Comparison of ENCODE assay signal across 15 cellular contexts in genomic region chr1:116361648-116362047, GRCh38. TPM values are rescaled to one million over a fixed set of nuclear protein-coding genes. Genes with fewer than 3 reads are reported as not detected.
DNase-seq lines count a peak whose midpoint lies in the region; ATAC-seq, FAIRE-seq and TF ChIP-seq lines count a peak whose summit lies in the region.
"Had no signal": no experiment of that assay in that cellular context is flagged by ENCODE, and none has a peak within 500 bp of the region (broad histone marks: within the 10 kb centered on the region; RNA-seq: fewer than 3 reads in every experiment).

No MANE protein-coding gene starts in this region.

- peak overlapping the region; percentile 72 for H3K27ac Mint-ChIP-seq in astrocyte (ENCODE audit: unreplicated experiment)
- H3K27ac Mint-ChIP-seq: CD4-positive, CD25-positive, alpha-beta regulatory T cell; HFFc6 had no signal

- no peaks in the 10 kb centered on the region for H3K27me3 Mint-ChIP-seq in astrocyte (ENCODE audit: low read depth, unreplicated experiment)

- TF ChIP-seq CTCF in astrocyte (IDR thresholded peaks at IDR 0.05; ENCODE audit: insufficient read depth, low read depth, low read length): no peak
- no peak for TF ChIP-seq CTCF in HepG2 (CRISPR knock-in tag; IDR thresholded peaks at IDR 0.05)
- TF ChIP-seq CTCF in breast epithelium (IDR thresholded peaks at IDR 0.05): no peak
- TF ChIP-seq CTCF in MM.1S (IDR thresholded peaks at IDR 0.05; ENCODE audit: low read length): no peak

- H3K79me2 ChIP-seq in astrocyte (ENCODE audit: insufficient read depth, low read length) (no peaks in the 10 kb centered on the region), HepG2 (ENCODE audit: insufficient read depth, low read length) (no peaks in the 10 kb centered on the region), MM.1S (ENCODE audit: low read length) (no peaks in the 10 kb centered on the region)

- POLR2A ChIA-PET in HepG2 (lab: Yijun Ruan, JAX): no interaction called here

- no peak for DNase-seq in Right ventricle myocardium superior
- DNase-seq in left cardiac atrium: no peak
- no peak for DNase-seq in astrocyte (ENCODE audit: low read depth)
- no peak for DNase-seq in HepG2 (ENCODE audit: low spot score)
- DNase-seq in NCI-H2107 (lab: John Stamatoyannopoulos, UW): no peak
- DNase-seq in breast epithelium (ENCODE audit: low spot score in 2 of 2): no peak
- DNase-seq in MM.1S: no peak
- DNase-seq: 8988T; ACHN; CD4-positive, CD25-positive, alpha-beta regulatory T cell; DMS 273 treated with DMSO at 0.1 percent for 48 hours; HCEC 1CT; HFFc6 had no signal

- H4K20me1 ChIP-seq in astrocyte (ENCODE audit: insufficient read depth, low read length): no peaks in the 10 kb centered on the region
- no peaks in the 10 kb centered on the region for H4K20me1 ChIP-seq in HepG2 (ENCODE audit: insufficient read depth, low read length)
- H4K20me1 ChIP-seq in MM.1S (ENCODE audit: insufficient read depth, low read length): no peaks in the 10 kb centered on the region
- H4K20me1 ChIP-seq: BLaER1 treated with 17β-estradiol and CSF1 and Interleukin-3, amounts not matched to agents 10 nM and 100 nM had no signal

- ATAC-seq in Right ventricle myocardium superior (ENCODE audit: poor library complexity) (peak; percentile 44), left cardiac atrium (no peak), HepG2 (peak; percentile 63)

- in situ Hi-C loops in HepG2 (cut with HindIII; ENCODE audit: extremely low pct_ligation_motif_present, low pct_unique_long_range_greater_than_20kb): no loop called here

- H3K27me3 ChIP-seq in astrocyte (ENCODE audit: insufficient read depth, low read length) (peaks cover 2% of the 10 kb centered on the region), HepG2 (ENCODE audit: control insufficient read depth in 1 of 2, insufficient read depth in 2 of 2, low read length in 2 of 2) (peaks cover 0 to 13% of the 10 kb centered on the region in 2 experiments; a peak in 1 of 5 replicates), breast epithelium (no peaks in the 10 kb centered on the region), MM.1S (replicated peaks; ENCODE audit: insufficient read depth, low read length) (no peaks in the 10 kb centered on the region)
- H3K27me3 ChIP-seq: BLaER1 treated with 17β-estradiol and CSF1 and Interleukin-3, amounts not matched to agents 10 nM and 100 nM had no signal

- H3K27ac ChIP-seq in astrocyte (ENCODE audit: low read depth, low read length) (no peak overlapping the region), HepG2 (ENCODE audit: extremely low read length, insufficient read depth, low read length) (no peak overlapping the region), breast epithelium (no peak overlapping the region), MM.1S (ENCODE audit: low read length) (no peak overlapping the region)
- H3K27ac ChIP-seq: BLaER1 treated with 17β-estradiol and CSF1 and Interleukin-3, amounts not matched to agents 10 nM and 100 nM had no signal

- peaks cover 3% of the 10 kb centered on the region for H3K36me3 Mint-ChIP-seq in astrocyte (ENCODE audit: low read depth, unreplicated experiment)
- H3K36me3 Mint-ChIP-seq: CD4-positive, CD25-positive, alpha-beta regulatory T cell had no signal

- no peak overlapping the region for H3K4me2 ChIP-seq in astrocyte (ENCODE audit: low read length)
- H3K4me2 ChIP-seq in HepG2 (ENCODE audit: low read depth, low read length): peak overlapping the region; percentile 4; the same call in 1 of the 2 replicates
- H3K4me2 ChIP-seq in MM.1S (ENCODE audit: low read depth, low read length): no peak overlapping the region
- H3K4me2 ChIP-seq: BLaER1 treated with 17β-estradiol and CSF1 and Interleukin-3, amounts not matched to agents 10 nM and 100 nM had no signal

- H3K9ac ChIP-seq in astrocyte (ENCODE audit: low read length): no peak overlapping the region
- H3K9ac ChIP-seq in HepG2 (ENCODE audit: insufficient read depth, low read depth, low read length): no peak overlapping the region
- H3K9ac ChIP-seq in MM.1S (ENCODE audit: low read length): no peak overlapping the region
- H3K9ac ChIP-seq: BLaER1 treated with 17β-estradiol and CSF1 and Interleukin-3, amounts not matched to agents 10 nM and 100 nM had no signal

- H3K36me3 ChIP-seq in astrocyte (ENCODE audit: insufficient read depth, low read length): no peaks in the 10 kb centered on the region
- no peaks in the 10 kb centered on the region for H3K36me3 ChIP-seq in HepG2 (replicated peaks in 1 of 2; ENCODE audit: control insufficient read depth in 1 of 2, insufficient read depth in 2 of 2, low read length in 2 of 2)
- no peaks in the 10 kb centered on the region for H3K36me3 ChIP-seq in breast epithelium
- no peaks in the 10 kb centered on the region for H3K36me3 ChIP-seq in MM.1S (replicated peaks; ENCODE audit: insufficient read depth, low read length)
- H3K36me3 ChIP-seq: BLaER1 treated with 17β-estradiol and CSF1 and Interleukin-3, amounts not matched to agents 10 nM and 100 nM had no signal

- H3K4me1 Mint-ChIP-seq in astrocyte (ENCODE audit: low read depth, unreplicated experiment): peaks cover 25% of the 10 kb centered on the region

- H3K4me1 ChIP-seq in astrocyte (ENCODE audit: insufficient read depth, low read length) (peaks cover 12% of the 10 kb centered on the region), HepG2 (ENCODE audit: insufficient read depth, low read length) (peaks cover 43% of the 10 kb centered on the region), breast epithelium (no peaks in the 10 kb centered on the region), MM.1S (ENCODE audit: low read length) (no peaks in the 10 kb centered on the region)

- TF ChIP-seq RAD21 in HepG2 (CRISPR knock-in tag; IDR thresholded peaks at IDR 0.05): no peak

- intact Hi-C loops in Right ventricle myocardium superior (cut with DNase I): loop anchor here (5.0 to 10.0 kb wide), 2 partner anchors 126 to 207 kb away; no protein-coding TSS in a partner anchor
- intact Hi-C loops in left cardiac atrium (cut with DNase I): loop anchor here in 1 of 2 donors (5.0 to 10.0 kb wide), 2 partner anchors 126 to 207 kb away; no protein-coding TSS in a partner anchor
- intact Hi-C loops in HepG2 (cut with micrococcal nuclease; ENCODE audit: unreplicated experiment): no loop called here
- intact Hi-C loops in breast epithelium (cut with DNase I; ENCODE audit: low total_unique reads): loop anchor here (10.0 kb wide), 1 partner anchor 123 kb away; no protein-coding TSS in a partner anchor

- no peaks in the 10 kb centered on the region for H3K9me3 Mint-ChIP-seq in astrocyte (ENCODE audit: unreplicated experiment)
- H3K9me3 Mint-ChIP-seq: HFFc6 had no signal

- H3F3A ChIP-seq in MM.1S (ENCODE audit: insufficient read depth, low read length): no peaks in the 10 kb centered on the region

- no TSS peak for BruUV-seq in HepG2 (replicated peaks; lab: Mats Ljungman, UMichigan)

- 15% methylated on average over 3 of the region's 3 CpGs for WGBS in HepG2 (ENCODE audit: low lambda C conversion rate)

- no peaks in the 10 kb centered on the region for H3K9me3 ChIP-seq in astrocyte (ENCODE audit: insufficient read depth, low read depth, low read length)
- H3K9me3 ChIP-seq in HepG2 (ENCODE audit: low read length): no peaks in the 10 kb centered on the region
- H3K9me3 ChIP-seq in breast epithelium: no peaks in the 10 kb centered on the region
- no peaks in the 10 kb centered on the region for H3K9me3 ChIP-seq in MM.1S (replicated peaks; ENCODE audit: insufficient read depth, low read length)
- H3K9me3 ChIP-seq: BLaER1 treated with 17β-estradiol and CSF1 and Interleukin-3, amounts not matched to agents 10 nM and 100 nM had no signal

- no peak for TF ChIP-seq POLR2A in HepG2 (IDR thresholded peaks at IDR 0.05; ENCODE audit: insufficient read depth in 1 of 2, low read depth in 2 of 2, low read length in 2 of 2)
- no peak for TF ChIP-seq POLR2A in breast epithelium (IDR thresholded peaks at IDR 0.05)

- FAIRE-seq in astrocyte (lab: Jason Lieb, UNC) (no peak), HepG2 (lab: Jason Lieb, UNC) (no peak)
- FAIRE-seq: HTR-8/SVneo had no signal

- H3K4me3 ChIP-seq in astrocyte (ENCODE audit: insufficient read depth, low read depth, low read length) (no peak overlapping the region), HepG2 (replicated peaks in 1 of 3; ENCODE audit: insufficient read depth in 1 of 3, low read depth in 2 of 3, low read length in 3 of 3) (no peak overlapping the region), breast epithelium (no peak overlapping the region), MM.1S (ENCODE audit: low read length) (no peak overlapping the region)
- H3K4me3 ChIP-seq: BLaER1 treated with 17β-estradiol and CSF1 and Interleukin-3, amounts not matched to agents 10 nM and 100 nM had no signal

- TF ChIP-seq EP300 in HepG2 (IDR thresholded peaks at IDR 0.05; ENCODE audit: low read depth in 2 of 2, low read length in 2 of 2) (no peak), HepG2 (CRISPR knock-in tag; IDR thresholded peaks at IDR 0.05; ENCODE audit: borderline replicate concordance) (no peak)

- H2AFZ ChIP-seq in astrocyte (ENCODE audit: low read depth, low read length) (no peak overlapping the region), HepG2 (ENCODE audit: low read length) (no peak overlapping the region), MM.1S (ENCODE audit: low read length) (no peak overlapping the region)

- H3K4me3 Mint-ChIP-seq in astrocyte (ENCODE audit: unreplicated experiment): no peak overlapping the region
- H3K4me3 Mint-ChIP-seq: CD4-positive, CD25-positive, alpha-beta regulatory T cell; HFFc6 had no signal

- CTCF ChIA-PET in HepG2 (lab: Yijun Ruan, JAX; ENCODE audit: low intra/inter-chr PET ratio, low total read pairs): interaction anchor here (1.2 to 1.8 kb wide), 2 partner anchors 124 to 137 kb away, joined by 5 read pairs; no protein-coding TSS in a partner anchor

- H3K9me2 ChIP-seq in MM.1S (replicated peaks; ENCODE audit: insufficient read depth, low read length): no peaks in the 10 kb centered on the region

RNA-seq across cellular contexts. Expression of gene ATP1A1, which starts 11.4 kb away (rescaled TPM):
- total RNA-seq in Right ventricle myocardium superior (255 TPM), left cardiac atrium (100 to 1,000 TPM; 183 to 281 TPM), astrocyte (317 and 328 TPM in 2 replicates), HepG2 (2016; rRNA removed; fragmentation: Illumina TruSeq; extraction: Trizol) (210 and 280 TPM in 2 replicates), breast epithelium (100 to 1,000 TPM; 235 to 423 (median 331) TPM)
- total RNA-seq in HepG2 (2016; cell fraction: cytosol; rRNA removed; fragmentation: Illumina TruSeq; extraction: Trizol; ENCODE audit: low read depth): 60.3 and 83.4 TPM in 2 replicates
- 183 and 291 TPM in 2 replicates for total RNA-seq in HepG2 (2016; cell fraction: insoluble cytoplasmic fraction; rRNA removed; fragmentation: Illumina TruSeq; extraction: Trizol)
- total RNA-seq in HepG2 (2016; cell fraction: membrane; rRNA removed; fragmentation: Illumina TruSeq; extraction: Trizol): 133 and 176 TPM in 2 replicates
- total RNA-seq in HepG2 (2016; cell fraction: nucleus; rRNA removed; fragmentation: Illumina TruSeq; extraction: Trizol): 383 and 432 TPM in 2 replicates
- polyA plus RNA-seq in HepG2 (2011; rRNA removed): 627 and 705 TPM in 2 replicates
- polyA plus RNA-seq in HepG2 (2011; cell fraction: cytosol; rRNA removed): 735 and 774 TPM in 2 replicates
- 313 and 327 TPM in 2 replicates for polyA plus RNA-seq in HepG2 (2011; cell fraction: nucleus; rRNA removed)
- 467 and 657 TPM in 2 replicates for polyA plus RNA-seq in HepG2 (2012)
- polyA plus RNA-seq in HepG2 (2016; cell fraction: cytosol; fragmentation: Illumina TruSeq; extraction: Trizol; ENCODE audit: low read depth): 69.6 and 84.9 TPM in 2 replicates
- polyA plus RNA-seq in HepG2 (2016; cell fraction: insoluble cytoplasmic fraction; fragmentation: Illumina TruSeq; extraction: Trizol; ENCODE audit: low read depth): 219 and 228 TPM in 2 replicates
- 106 and 149 TPM in 2 replicates for polyA plus RNA-seq in HepG2 (2016; cell fraction: membrane; fragmentation: Illumina TruSeq; extraction: Trizol; ENCODE audit: low read depth)
- polyA plus RNA-seq in HepG2 (2016; cell fraction: nucleus; fragmentation: Illumina TruSeq; extraction: Trizol; ENCODE audit: insufficient read depth, low read depth): 515 and 526 TPM in 2 replicates
- 367 and 928 TPM in 2 replicates for polyA minus RNA-seq in HepG2 (2011; rRNA and poly(A)+ RNA removed; ENCODE audit: low replicate concordance)
- 438 and 487 TPM in 2 replicates for polyA minus RNA-seq in HepG2 (2011; cell fraction: cytosol; rRNA and poly(A)+ RNA removed)
- 356 and 442 TPM in 2 replicates for polyA minus RNA-seq in HepG2 (2011; cell fraction: nucleus; rRNA and poly(A)+ RNA removed)

Comparison
In these comparisons a context has a peak if more than half of its experiments do, and no peak if none do; other contexts are left out.
1. ATAC-seq: peak in Right ventricle myocardium superior (single experiment) and HepG2 (single experiment); none in left cardiac atrium (0 of 2).